Comparison of ENCODE assay signal across 17 cellular contexts in the genomic region with DNA sequence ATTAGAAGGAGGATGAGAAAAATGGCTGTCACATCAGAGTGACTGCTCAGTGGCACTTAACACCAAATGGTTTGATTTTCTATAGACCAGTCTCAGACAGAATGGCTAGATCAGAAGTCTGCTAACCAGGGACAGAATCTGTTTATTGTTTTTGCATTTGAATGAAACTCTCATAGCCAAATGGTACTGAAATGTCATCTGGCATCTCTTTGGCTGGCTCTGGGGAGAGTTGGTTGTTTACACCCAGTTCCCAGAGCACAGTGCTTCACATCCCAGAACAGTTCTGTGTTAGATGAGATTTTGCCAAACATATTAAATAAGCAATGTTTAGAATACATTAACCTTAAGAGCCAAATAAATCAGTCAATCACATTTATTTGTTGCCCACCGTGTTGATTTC.
DNase-seq lines count a peak whose midpoint lies in the region; ATAC-seq and TF ChIP-seq lines count a peak whose summit lies in the region.
"Had no signal": no experiment of that assay in that cellular context is flagged by ENCODE, and none has a peak within 500 bp of the region (broad histone marks: within the 10 kb centered on the region; RNA-seq: fewer than 3 reads in every experiment).

No MANE protein-coding gene starts in this region.

- H4K20me1 ChIP-seq in osteoblast (ENCODE audit: insufficient read depth, low read length): no peaks in the 10 kb centered on the region
- H4K20me1 ChIP-seq: BLaER1 treated with 17β-estradiol and CSF1 and Interleukin-3, amounts not matched to agents 10 nM and 100 nM had no signal

- no peaks in the 10 kb centered on the region for H3K79me2 ChIP-seq in osteoblast (ENCODE audit: insufficient read depth, low read length)

- DNase-seq in Ammon's horn (ENCODE audit: low spot score) (peak; percentile 30), fibroblast of gingiva (ENCODE audit: low read depth) (peak; percentile 58), osteoblast (ENCODE audit: insufficient read length, low spot score, missing footprints) (peak; percentile 60)
- no peak for DNase-seq in activated naive CD4-positive, alpha-beta T cell treated with anti-CD3 and anti-CD28 coated beads, Interleukin-2, amount 50 U/mL, for 72 hours (ENCODE audit: low spot score in 2 of 2)
- DNase-seq in activated naive CD4-positive, alpha-beta T cell (lab: John Stamatoyannopoulos, UW): no peak
- DNase-seq: 8988T; Calu3; CD8-positive, alpha-beta T cell; GDM1; GM23248 had no signal

- TF ChIP-seq CTCF in HEK293 (tag by site-specific recombination; IDR thresholded peaks at IDR 0.05) (no peak), osteoblast (IDR thresholded peaks at IDR 0.05; ENCODE audit: extremely low read depth, low read depth, low read length) (no peak)

- no peak for ATAC-seq in activated naive CD4-positive, alpha-beta T cell treated with anti-CD3 and anti-CD28 coated beads, Interleukin-2, amount 50 U/mL, for 72 hours
- ATAC-seq in HG02642 (IDR thresholded peaks at IDR 0.05; ENCODE audit: poor library complexity, unreplicated experiment): no peak
- ATAC-seq: CD8-positive, alpha-beta T cell had no signal

- H3K36me3 ChIP-seq in HEK293 (ENCODE audit: control insufficient read depth in 2 of 2, insufficient read depth in 1 of 2, low read length in 2 of 2) (no peaks in the 10 kb centered on the region), osteoblast (ENCODE audit: insufficient read depth, low read length) (no peaks in the 10 kb centered on the region)
- H3K36me3 ChIP-seq: BLaER1 treated with 17β-estradiol and CSF1 and Interleukin-3, amounts not matched to agents 10 nM and 100 nM; HAP-1 had no signal

- no peaks in the 10 kb centered on the region for H3K27me3 ChIP-seq in osteoblast (ENCODE audit: insufficient read depth, low read length)
- H3K27me3 ChIP-seq: BLaER1 treated with 17β-estradiol and CSF1 and Interleukin-3, amounts not matched to agents 10 nM and 100 nM had no signal

- CTCF ChIA-PET in HEK293 (lab: Yijun Ruan, JAX): no interaction called here

- H3K27ac ChIP-seq in HEK293 (ENCODE audit: extremely low read depth, low read depth, low read length) (no peak overlapping the region), osteoblast (ENCODE audit: low read depth, low read length) (no peak overlapping the region)
- H3K27ac ChIP-seq: BLaER1 treated with 17β-estradiol and CSF1 and Interleukin-3, amounts not matched to agents 10 nM and 100 nM; GM23248; HL-60 had no signal

- H3K4me2 ChIP-seq in osteoblast (ENCODE audit: insufficient read depth, low read length): no peak overlapping the region
- H3K4me2 ChIP-seq: BLaER1 treated with 17β-estradiol and CSF1 and Interleukin-3, amounts not matched to agents 10 nM and 100 nM had no signal

- H3K9me3 ChIP-seq in HEK293 (ENCODE audit: control insufficient read depth, insufficient read depth, low read depth, low read length) (no peaks in the 10 kb centered on the region), osteoblast (ENCODE audit: low read depth, low read length) (no peaks in the 10 kb centered on the region)
- H3K9me3 ChIP-seq: BLaER1 treated with 17β-estradiol and CSF1 and Interleukin-3, amounts not matched to agents 10 nM and 100 nM; HAP-1 had no signal

- no peak overlapping the region for H3K27ac Mint-ChIP-seq in activated naive CD4-positive, alpha-beta T cell treated with anti-CD3 and anti-CD28 coated beads, Interleukin-2, amount 50 U/mL, for 72 hours
- H3K27ac Mint-ChIP-seq: B cell; CD8-positive, alpha-beta T cell; IgD-negative memory B cell had no signal

- POLR2A ChIA-PET in HEK293 (lab: Yijun Ruan, JAX): no interaction called here

- no peaks in the 10 kb centered on the region for H3K9me3 Mint-ChIP-seq in activated naive CD4-positive, alpha-beta T cell treated with anti-CD3 and anti-CD28 coated beads, Interleukin-2, amount 50 U/mL, for 72 hours
- H3K9me3 Mint-ChIP-seq: CD8-positive, alpha-beta T cell had no signal

- no peak overlapping the region for H2AFZ ChIP-seq in osteoblast (ENCODE audit: low read length)
- H2AFZ ChIP-seq: GM23248 had no signal

- H3K4me1 ChIP-seq in HEK293 (ENCODE audit: control insufficient read depth, insufficient read depth, low read length) (no peaks in the 10 kb centered on the region), osteoblast (ENCODE audit: insufficient read depth, low read length) (no peaks in the 10 kb centered on the region)
- H3K4me1 ChIP-seq: HAP-1 had no signal

- no peak overlapping the region for H3K4me3 ChIP-seq in HEK293 (ENCODE audit: low read depth, low read length)
- no peak overlapping the region for H3K4me3 ChIP-seq in osteoblast (ENCODE audit: insufficient read depth, low read length)
- H3K4me3 ChIP-seq: BLaER1 treated with 17β-estradiol and CSF1 and Interleukin-3, amounts not matched to agents 10 nM and 100 nM; GM23248; HAP-1 had no signal

- H3K36me3 Mint-ChIP-seq in activated naive CD4-positive, alpha-beta T cell treated with anti-CD3 and anti-CD28 coated beads, Interleukin-2, amount 50 U/mL, for 72 hours: no peaks in the 10 kb centered on the region
- H3K36me3 Mint-ChIP-seq: CD8-positive, alpha-beta T cell had no signal

TF ChIP-seq in HEK293, 187 proteins besides CTCF, POLR2A, EP300 and RAD21:
- TF ChIP-seq ZNF266 (tag by site-specific recombination; IDR thresholded peaks at IDR 0.05; ENCODE audit: low read depth) (no peak), ZNF664 (tag by site-specific recombination; IDR thresholded peaks at IDR 0.05) (peak; percentile 49; the same call in 1 of the 2 replicates), ZNF621 (tag by site-specific recombination; IDR thresholded peaks at IDR 0.05) (no peak)

Comparison
In these comparisons a context has a peak if more than half of its experiments do, and no peak if none do; other contexts are left out.
1. DNase-seq: peak in Ammon's horn (single experiment), fibroblast of gingiva (single experiment) and osteoblast (single experiment); none in activated naive CD4-positive, alpha-beta T cell treated with anti-CD3 and anti-CD28 coated beads, Interleukin-2, amount 50 U/mL, for 72 hours (0 of 2) and activated naive CD4-positive, alpha-beta T cell (0 of 4).